17 cellular contexts compared by ENCODE assay signal in the genomic region with DNA sequence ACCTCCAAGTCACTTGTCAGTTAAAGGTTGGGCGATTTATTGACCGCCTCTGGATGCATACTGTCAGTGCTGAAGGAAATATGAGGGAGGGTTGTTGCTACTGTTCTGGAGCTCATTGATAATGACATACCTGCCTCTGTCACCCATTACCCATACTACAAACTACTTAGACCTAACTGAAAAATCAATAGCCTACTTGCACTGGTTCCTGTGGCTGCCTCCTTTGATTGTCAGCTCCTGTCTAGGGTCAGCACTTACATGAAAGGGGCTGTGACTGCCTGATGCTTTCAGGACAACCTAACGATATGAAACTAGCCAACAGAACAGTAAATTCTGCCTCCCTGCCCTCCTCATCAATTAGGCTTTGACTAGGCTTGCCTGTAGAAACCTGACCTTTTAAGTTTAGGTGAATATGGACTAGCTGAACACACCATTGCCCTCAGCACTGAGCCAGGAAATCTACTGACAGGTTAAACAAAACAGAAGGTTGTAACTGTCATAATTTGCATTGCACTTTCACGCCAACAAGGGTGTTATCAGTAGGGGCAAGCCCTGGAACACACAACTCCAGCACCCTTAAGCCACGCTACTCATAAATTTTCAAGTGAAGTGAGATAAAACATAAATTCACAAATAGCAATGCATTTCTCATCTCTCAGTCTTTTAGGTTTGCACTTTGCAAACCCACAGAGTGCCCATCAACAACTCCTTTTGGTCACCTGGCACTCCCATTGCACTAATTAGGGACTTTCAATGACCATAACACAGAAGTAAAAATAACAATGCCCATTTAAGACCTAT. TPM values are rescaled to one million over a fixed set of nuclear protein-coding genes. Genes with fewer than 3 reads are reported as not detected.
DNase-seq lines count a peak whose midpoint lies in the region; ATAC-seq and TF ChIP-seq lines count a peak whose summit lies in the region.
"Had no signal": no experiment of that assay in that cellular context is flagged by ENCODE, and none has a peak within 500 bp of the region (broad histone marks: within the 10 kb centered on the region; RNA-seq: fewer than 3 reads in every experiment).

No MANE protein-coding gene starts in this region.

- peak; percentile 26 for DNase-seq in NCI-H146 treated with DMSO at 0.1 percent for 48 hours (lab: John Stamatoyannopoulos, UW; ENCODE audit: unreplicated experiment)
- peak; percentile 22 for DNase-seq in fibroblast of villous mesenchyme (ENCODE audit: low read depth)
- DNase-seq in T-helper 17 cell: no peak
- no peak for DNase-seq in WERI-Rb-1
- DNase-seq in caudate nucleus (lab: John Stamatoyannopoulos, UW): no peak
- DNase-seq: heart right ventricle; KBM-7; left colon; NCI-H1694 treated with DMSO at 0.1 percent for 48 hours; NK-92 treated with Interleukin-12 subunit alpha and Interleukin-12 subunit beta, amount 100 ng/mL, for 24 hours; stimulated activated CD4-positive, alpha-beta T cell treated with anti-CD3 and anti-CD28 coated beads, Interleukin-2, amount 100 ng/mL, for 24 hours; upper lobe of left lung had no signal

- ATAC-seq in GM18867 (IDR thresholded peaks at IDR 0.05; ENCODE audit: unreplicated experiment) (peak; percentile 95), T-helper 17 cell (no peak), HG02763 (IDR thresholded peaks at IDR 0.05; ENCODE audit: unreplicated experiment) (no peak)
- ATAC-seq: left colon had no signal

- H3K4me1 Mint-ChIP-seq in T-helper 17 cell: peaks cover 9% of the 10 kb centered on the region

- no peak for TF ChIP-seq CTCF in fibroblast of villous mesenchyme (IDR thresholded peaks at IDR 0.05; ENCODE audit: insufficient read depth, low read depth, low read length)
- TF ChIP-seq CTCF in WERI-Rb-1 (IDR thresholded peaks at IDR 0.05; ENCODE audit: low read depth, low read length): no peak

- no peak overlapping the region for H3K27ac Mint-ChIP-seq in T-helper 17 cell

- H3K36me3 ChIP-seq in ACC112 (ENCODE audit: insufficient read depth, low read length) (no peaks in the 10 kb centered on the region), WERI-Rb-1 (no peaks in the 10 kb centered on the region)
- H3K36me3 ChIP-seq: heart right ventricle, SJSA1 had no signal

- peaks cover 13% of the 10 kb centered on the region for H3K79me2 ChIP-seq in ACC112 (ENCODE audit: control insufficient read depth, insufficient read depth, low read length, unreplicated experiment)

- no peaks in the 10 kb centered on the region for H3K9me3 ChIP-seq in T-helper 17 cell (ENCODE audit: control insufficient read depth, low read length, poor library complexity, severe bottlenecking)
- no peaks in the 10 kb centered on the region for H3K9me3 ChIP-seq in WERI-Rb-1 (ENCODE audit: severe bottlenecking)
- H3K9me3 ChIP-seq: heart right ventricle, SJSA1, upper lobe of left lung had no signal

- H2AFZ ChIP-seq in ACC112 (ENCODE audit: low read length, unreplicated experiment): peak overlapping the region; percentile 32

- H3K4me3 ChIP-seq in ACC112 (ENCODE audit: low read depth, low read length): no peak overlapping the region
- no peak overlapping the region for H3K4me3 ChIP-seq in fibroblast of villous mesenchyme (ENCODE audit: low read depth, low read length)
- no peak overlapping the region for H3K4me3 ChIP-seq in WERI-Rb-1 (ENCODE audit: low read depth, low read length)
- H3K4me3 ChIP-seq: heart right ventricle, SJSA1, upper lobe of left lung had no signal

- no peaks in the 10 kb centered on the region for H3K27me3 ChIP-seq in ACC112 (ENCODE audit: insufficient read depth, low read length)
- H3K27me3 ChIP-seq in WERI-Rb-1 (ENCODE audit: insufficient read depth, low read depth, severe bottlenecking): no peaks in the 10 kb centered on the region
- H3K27me3 ChIP-seq: heart right ventricle, upper lobe of left lung had no signal

- peaks cover 2% of the 10 kb centered on the region for H3K36me3 Mint-ChIP-seq in T-helper 17 cell (ENCODE audit: low read depth)

- no peak overlapping the region for H3K4me3 Mint-ChIP-seq in T-helper 17 cell

- H3K27ac ChIP-seq in ACC112 (ENCODE audit: low read depth, low read length) (peak overlapping the region; percentile 19; the same call in 1 of the 2 replicates), WERI-Rb-1 (no peak overlapping the region), caudate nucleus (ENCODE audit: low read depth, low read length) (no peak overlapping the region)
- H3K27ac ChIP-seq: heart right ventricle, SJSA1, upper lobe of left lung had no signal

- H3K4me1 ChIP-seq in ACC112 (ENCODE audit: control insufficient read depth, insufficient read depth, low read length, unreplicated experiment): peaks cover 34% of the 10 kb centered on the region
- H3K4me1 ChIP-seq: heart right ventricle, SJSA1, upper lobe of left lung had no signal

- H3K27me3 Mint-ChIP-seq in T-helper 17 cell: no peaks in the 10 kb centered on the region

RNA-seq across cellular contexts. Expression of a gene that starts 9.0 kb away (rescaled TPM):
- total RNA-seq in fibroblast of villous mesenchyme (under 0.01 TPM in 2 replicates), T-helper 17 cell (not detected)
- total RNA-seq: renal cortical epithelial cell, SJSA1, upper lobe of left lung had no signal

Comparison
In these comparisons a context has a peak if more than half of its experiments do, and no peak if none do; other contexts are left out.
1. DNase-seq: peak in NCI-H146 treated with DMSO at 0.1 percent for 48 hours (single experiment) and fibroblast of villous mesenchyme (single experiment); none in T-helper 17 cell (0 of 3), WERI-Rb-1 (single experiment) and caudate nucleus (0 of 61).